In genomic region chr2:235747868-235748144, GRCh38 we compare ENCODE assay signal across 16 cellular contexts.
DNase-seq lines count a peak whose midpoint lies in the region; ATAC-seq and TF ChIP-seq lines count a peak whose summit lies in the region.
"Had no signal": no experiment of that assay in that cellular context is flagged by ENCODE, and none has a peak within 500 bp of the region (broad histone marks: within the 10 kb centered on the region; RNA-seq: fewer than 3 reads in every experiment).

No MANE protein-coding gene starts in this region.

- H3K4me3 ChIP-seq in right atrium auricular region, result no peak overlapping the region
- no peak overlapping the region for H3K4me3 ChIP-seq in stomach

- H3K27me3 Mint-ChIP-seq in WTC11 (ENCODE audit: low read depth), result no peaks in the 10 kb centered on the region
- H3K27me3 Mint-ChIP-seq in activated CD4-positive, alpha-beta memory T cell treated with anti-CD3 and anti-CD28 coated beads, Interleukin-2, amount 10 ng/mL, durations not matched to agents 7 days and 5 days, result no peaks in the 10 kb centered on the region

- peak; percentile 46 for ATAC-seq in left ventricle myocardium superior
- ATAC-seq in WTC11, result no peak
- ATAC-seq in GM18867 (IDR thresholded peaks at IDR 0.05; ENCODE audit: unreplicated experiment), result no peak
- ATAC-seq in GM18907 (IDR thresholded peaks at IDR 0.05; ENCODE audit: unreplicated experiment), result no peak

- no peak for DNase-seq in left ventricle myocardium superior
- DNase-seq in right atrium auricular region (ENCODE audit: low spot score), result no peak
- DNase-seq in WTC11 (ENCODE audit: low spot score), result no peak
- peak; percentile 39 for DNase-seq in iPS-NIHi11 (ENCODE audit: low spot score)
- DNase-seq in activated CD4-positive, alpha-beta memory T cell treated with anti-CD3 and anti-CD28 coated beads, Interleukin-2, amount 10 ng/mL, durations not matched to agents 7 days and 5 days, result no peak
- DNase-seq in stomach, result no peak
- DNase-seq: activated CD4-positive, CD25-positive, alpha-beta regulatory T cell treated with anti-CD3 and anti-CD28 coated beads, Interleukin-2, amount 50 U/mL, for 72 hours; activated T-cell treated with anti-CD3 and anti-CD28 coated beads, Interleukin-2, amount 50 U/mL, for 48 hours; DND-41; effector CD4-positive, alpha-beta T cell; HCEC 1CT; NCI-H1417 treated with DMSO at 0.1 percent for 48 hours; stimulated activated CD8-positive, alpha-beta memory T cell treated with anti-CD3 and anti-CD28 coated beads, Interleukin-4, amount 100 ng/mL, for 48 hours; SW 1271 had no signal

- H3K9me3 Mint-ChIP-seq in WTC11, result no peaks in the 10 kb centered on the region
- no peaks in the 10 kb centered on the region for H3K9me3 Mint-ChIP-seq in activated CD4-positive, alpha-beta memory T cell treated with anti-CD3 and anti-CD28 coated beads, Interleukin-2, amount 10 ng/mL, durations not matched to agents 7 days and 5 days

- TF ChIP-seq POLR2A in stomach (IDR thresholded peaks at IDR 0.05), result no peak

- peak overlapping the region; percentile 60 for H3K27ac Mint-ChIP-seq in WTC11
- H3K27ac Mint-ChIP-seq in activated CD4-positive, alpha-beta memory T cell treated with anti-CD3 and anti-CD28 coated beads, Interleukin-2, amount 10 ng/mL, durations not matched to agents 7 days and 5 days, result no peak overlapping the region

- TF ChIP-seq CTCF in right atrium auricular region (IDR thresholded peaks at IDR 0.05) (no peak), WTC11 (IDR thresholded peaks at IDR 0.05) (no peak), stomach (IDR thresholded peaks at IDR 0.05) (no peak)

- intact Hi-C loops in left ventricle myocardium superior (cut with micrococcal nuclease) (loop anchor here (2.0 to 5.0 kb wide), 2 partner anchors 153 to 611 kb away; no protein-coding TSS in a partner anchor), stomach (cut with DNase I; ENCODE audit: low total_unique reads) (loop anchor here (5.0 kb wide), 1 partner anchor 151 kb away; no protein-coding TSS in a partner anchor)

- H3K4me3 Mint-ChIP-seq in WTC11, result no peak overlapping the region
- no peak overlapping the region for H3K4me3 Mint-ChIP-seq in activated CD4-positive, alpha-beta memory T cell treated with anti-CD3 and anti-CD28 coated beads, Interleukin-2, amount 10 ng/mL, durations not matched to agents 7 days and 5 days

- 57 to 61% (median 60%) methylated on average over 7 of the region's 7 CpGs for WGBS in stomach, 5 donors

- CTCF ChIA-PET in WTC11 (lab: Charles Lee), result interaction anchor here (0.6 to 6.4 kb wide), 8 partner anchors 19 to 250 kb away, joined by 3 to 129 read pairs (median 8); no protein-coding TSS in a partner anchor
- CTCF ChIA-PET in activated CD4-positive, alpha-beta memory T cell treated with anti-CD3 and anti-CD28 coated beads, Interleukin-2, amount 10 ng/mL, durations not matched to agents 7 days and 5 days (lab: Charles Lee), result interaction anchor here (1.2 kb wide), 1 partner anchor 152 kb away, joined by 4 read pairs; no protein-coding TSS in a partner anchor

- TF ChIP-seq EP300 in stomach (IDR thresholded peaks at IDR 0.05), result no peak

- peaks cover 29% of the 10 kb centered on the region for H3K4me1 Mint-ChIP-seq in WTC11
- H3K4me1 Mint-ChIP-seq in activated CD4-positive, alpha-beta memory T cell treated with anti-CD3 and anti-CD28 coated beads, Interleukin-2, amount 10 ng/mL, durations not matched to agents 7 days and 5 days, result no peaks in the 10 kb centered on the region

- H3K4me1 ChIP-seq in right atrium auricular region, result peaks cover 0 to 19% of the 10 kb centered on the region in 2 donors
- H3K4me1 ChIP-seq in stomach, result peaks cover 0 to 22% (median 9%) of the 10 kb centered on the region in 4 donors

- H3K27ac ChIP-seq in right atrium auricular region, result no peak overlapping the region
- no peak overlapping the region for H3K27ac ChIP-seq in stomach

- POLR2A ChIA-PET in WTC11 (lab: Charles Lee), result no interaction called here
- POLR2A ChIA-PET in activated CD4-positive, alpha-beta memory T cell treated with anti-CD3 and anti-CD28 coated beads, Interleukin-2, amount 10 ng/mL, durations not matched to agents 7 days and 5 days (lab: Charles Lee), result no interaction called here

- H3K27me3 ChIP-seq in right atrium auricular region (no peaks in the 10 kb centered on the region), stomach (no peaks in the 10 kb centered on the region)

- H3K9me3 ChIP-seq in right atrium auricular region, result no peaks in the 10 kb centered on the region
- no peaks in the 10 kb centered on the region for H3K9me3 ChIP-seq in stomach

- H3K36me3 ChIP-seq in right atrium auricular region, result peaks cover 6% of the 10 kb centered on the region
- peaks cover 4 to 57% (median 53%) of the 10 kb centered on the region in 4 donors for H3K36me3 ChIP-seq in stomach

- H3K36me3 Mint-ChIP-seq in WTC11, result peaks cover 34% of the 10 kb centered on the region
- H3K36me3 Mint-ChIP-seq in activated CD4-positive, alpha-beta memory T cell treated with anti-CD3 and anti-CD28 coated beads, Interleukin-2, amount 10 ng/mL, durations not matched to agents 7 days and 5 days (ENCODE audit: low read depth), result no peaks in the 10 kb centered on the region

TF ChIP-seq in WTC11, 78 proteins besides CTCF, POLR2A, EP300 and RAD21:
- no peak for TF ChIP-seq EMX1 (CRISPR knock-in tag; IDR thresholded peaks at IDR 0.05)
- TF ChIP-seq TEAD4 (CRISPR knock-in tag; IDR thresholded peaks at IDR 0.05), result no peak
- no peak for TF ChIP-seq E2F1 (CRISPR knock-in tag; IDR thresholded peaks at IDR 0.05)
